ENCODE assay signal across 16 cellular contexts in the genomic region with DNA sequence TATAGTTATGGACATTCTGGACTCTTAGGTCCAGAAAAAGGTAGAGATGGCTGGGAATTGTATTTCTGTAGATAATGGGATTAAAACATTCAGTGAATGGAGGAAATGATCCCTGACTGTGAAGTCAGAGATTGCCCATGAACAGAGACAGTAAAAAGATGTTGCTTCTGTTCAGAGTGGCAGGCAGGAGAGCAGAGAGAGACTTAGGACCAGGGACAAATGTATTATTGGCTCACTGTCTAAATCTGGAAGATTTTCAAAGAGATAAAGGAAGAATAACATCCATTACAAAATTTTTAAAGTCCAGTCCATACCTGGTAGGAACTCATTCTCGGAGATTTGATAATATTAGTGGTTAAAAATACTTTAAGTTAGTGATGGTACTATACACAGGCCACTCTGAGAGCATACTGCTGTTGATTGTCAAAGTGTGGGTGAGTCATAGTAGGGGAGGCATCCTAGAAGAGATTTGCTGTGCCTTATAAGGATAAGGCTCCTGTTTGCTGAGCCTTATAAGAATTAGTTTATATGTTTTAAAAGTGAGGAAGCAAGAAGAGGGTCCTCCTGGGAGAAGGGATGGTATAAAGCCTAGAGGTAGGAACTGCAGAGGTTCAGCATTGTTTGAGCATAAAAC. TPM values are rescaled to one million over a fixed set of nuclear protein-coding genes. Genes with fewer than 3 reads are reported as not detected.
DNase-seq lines count a peak whose midpoint lies in the region; ATAC-seq and TF ChIP-seq lines count a peak whose summit lies in the region.
"Had no signal": no experiment of that assay in that cellular context is flagged by ENCODE, and none has a peak within 500 bp of the region (broad histone marks: within the 10 kb centered on the region; RNA-seq: fewer than 3 reads in every experiment).

No MANE protein-coding gene starts in this region.

- H3K4me3 ChIP-seq in hepatocyte = no peak overlapping the region
- H3K4me3 ChIP-seq in esophagus muscularis mucosa = no peak overlapping the region
- H3K4me3 ChIP-seq: GM23338, heart left ventricle, pancreas had no signal

- no peak overlapping the region for H3K27ac Mint-ChIP-seq in activated T-cell treated with anti-CD3 and anti-CD28 coated beads, Interleukin-2, amount 50 U/mL, for 72 hours
- no peak overlapping the region for H3K27ac Mint-ChIP-seq in activated T-cell treated with anti-CD3 and anti-CD28 coated beads, Interleukin-2, amount 50 U/mL, for 24 hours
- H3K27ac Mint-ChIP-seq in stimulated activated naive B cell treated with anti-CD40 and anti-IgM and Interleukin-4, amounts not matched to agents 10 μg/mL and 1 μg/mL and 100 μg/mL, for 72 hours = peak overlapping the region; percentile 93
- H3K27ac Mint-ChIP-seq: GM23338 had no signal

- H3K4me1 Mint-ChIP-seq in activated T-cell treated with anti-CD3 and anti-CD28 coated beads, Interleukin-2, amount 50 U/mL, for 72 hours (ENCODE audit: low read depth) = peaks cover 19% of the 10 kb centered on the region
- H3K4me1 Mint-ChIP-seq in activated T-cell treated with anti-CD3 and anti-CD28 coated beads, Interleukin-2, amount 50 U/mL, for 24 hours (ENCODE audit: low read depth) = peaks cover 11% of the 10 kb centered on the region
- H3K4me1 Mint-ChIP-seq in stimulated activated naive B cell treated with anti-CD40 and anti-IgM and Interleukin-4, amounts not matched to agents 10 μg/mL and 1 μg/mL and 100 μg/mL, for 72 hours = peaks cover 54 to 76% of the 10 kb centered on the region in 2 donors

- WGBS in hepatocyte (ENCODE audit: low lambda C conversion rate, missing lambda C conversion rate) = 40% methylated on average over 1 of the region's 1 CpG
- 60% methylated on average over 1 of the region's 1 CpG for WGBS in esophagus muscularis mucosa

- H4K20me1 ChIP-seq in hepatocyte (ENCODE audit: insufficient read depth, poor library complexity, severe bottlenecking) = no peaks in the 10 kb centered on the region

- H3K9me3 ChIP-seq in hepatocyte (ENCODE audit: low read depth) (no peaks in the 10 kb centered on the region), esophagus muscularis mucosa (no peaks in the 10 kb centered on the region)
- H3K9me3 ChIP-seq: heart left ventricle, pancreas had no signal

- no peak overlapping the region for H2AFZ ChIP-seq in hepatocyte
- H2AFZ ChIP-seq: GM23338 had no signal

- no peaks in the 10 kb centered on the region for H3K9me2 ChIP-seq in hepatocyte (replicated peaks; ENCODE audit: insufficient read depth)

- peaks cover 68% of the 10 kb centered on the region for H3K27me3 Mint-ChIP-seq in activated T-cell treated with anti-CD3 and anti-CD28 coated beads, Interleukin-2, amount 50 U/mL, for 72 hours (ENCODE audit: low read depth)
- peaks cover 65% of the 10 kb centered on the region for H3K27me3 Mint-ChIP-seq in activated T-cell treated with anti-CD3 and anti-CD28 coated beads, Interleukin-2, amount 50 U/mL, for 24 hours
- H3K27me3 Mint-ChIP-seq in stimulated activated naive B cell treated with anti-CD40 and anti-IgM and Interleukin-4, amounts not matched to agents 10 μg/mL and 1 μg/mL and 100 μg/mL, for 72 hours = peaks cover 0 to 5% of the 10 kb centered on the region in 2 donors

- no peak for TF ChIP-seq EP300 in esophagus muscularis mucosa (IDR thresholded peaks at IDR 0.05)

- peaks cover 60% of the 10 kb centered on the region for H3K79me2 ChIP-seq in hepatocyte

- TF ChIP-seq CTCF in hepatocyte (IDR thresholded peaks at IDR 0.05; ENCODE audit: poor library complexity) (no peak), esophagus muscularis mucosa (IDR thresholded peaks at IDR 0.05) (no peak)

- no peaks in the 10 kb centered on the region for H3K9me3 Mint-ChIP-seq in activated T-cell treated with anti-CD3 and anti-CD28 coated beads, Interleukin-2, amount 50 U/mL, for 72 hours
- no peaks in the 10 kb centered on the region for H3K9me3 Mint-ChIP-seq in activated T-cell treated with anti-CD3 and anti-CD28 coated beads, Interleukin-2, amount 50 U/mL, for 24 hours
- peaks cover 0 to 2% of the 10 kb centered on the region in 2 donors for H3K9me3 Mint-ChIP-seq in stimulated activated naive B cell treated with anti-CD40 and anti-IgM and Interleukin-4, amounts not matched to agents 10 μg/mL and 1 μg/mL and 100 μg/mL, for 72 hours
- H3K9me3 Mint-ChIP-seq: GM23338 had no signal

- no peak for DNase-seq in activated T-cell treated with anti-CD3 and anti-CD28 coated beads, Interleukin-2, amount 50 U/mL, for 72 hours
- no peak for DNase-seq in activated T-cell treated with anti-CD3 and anti-CD28 coated beads, Interleukin-2, amount 50 U/mL, for 24 hours
- DNase-seq in amniotic stem cell (lab: John Stamatoyannopoulos, UW) (peak; percentile 1), hepatocyte (ENCODE audit: low spot score) (peak; percentile 22), esophagus muscularis mucosa (ENCODE audit: extremely low spot score) (no peak), SW 1271 (lab: John Stamatoyannopoulos, UW) (no peak), NCI-H774 (lab: John Stamatoyannopoulos, UW) (no peak)
- DNase-seq in stimulated activated naive B cell treated with anti-CD40 and anti-IgM and Interleukin-4, amounts not matched to agents 10 μg/mL and 1 μg/mL and 100 μg/mL, for 72 hours = no peak
- DNase-seq: DMS53; heart left ventricle; left ventricle myocardium superior; NCI-H1048; pancreas; Right ventricle myocardium superior; stimulated activated CD4-positive, alpha-beta T cell treated with anti-CD3 and anti-CD28 coated beads, Interleukin-15, amount 100 ng/mL, for 24 hours had no signal

- no peak for TF ChIP-seq POLR2A in esophagus muscularis mucosa (IDR thresholded peaks at IDR 0.05; ENCODE audit: low read depth)

- peak; percentile 62 for ATAC-seq in activated T-cell treated with anti-CD3 and anti-CD28 coated beads, Interleukin-2, amount 50 U/mL, for 72 hours (replicated peaks in 1 of 2)
- ATAC-seq in stimulated activated naive B cell treated with anti-CD40 and anti-IgM and Interleukin-4, amounts not matched to agents 10 μg/mL and 1 μg/mL and 100 μg/mL, for 72 hours (replicated peaks) = no peak
- ATAC-seq: GM23338, left ventricle myocardium superior, pancreas had no signal

- no peaks in the 10 kb centered on the region for H3K36me3 ChIP-seq in hepatocyte (replicated peaks; ENCODE audit: insufficient read depth, low read depth)
- H3K36me3 ChIP-seq in esophagus muscularis mucosa = no peaks in the 10 kb centered on the region
- H3K36me3 ChIP-seq: heart left ventricle, pancreas had no signal

- peaks cover 11% of the 10 kb centered on the region for H3K4me1 ChIP-seq in hepatocyte (ENCODE audit: insufficient read depth)
- peaks cover 0 to 7% (median 0%) of the 10 kb centered on the region in 4 donors for H3K4me1 ChIP-seq in esophagus muscularis mucosa

- H3K27me3 ChIP-seq in hepatocyte (no peaks in the 10 kb centered on the region), esophagus muscularis mucosa (peaks cover 0 to 3% (median 0%) of the 10 kb centered on the region in 4 donors)
- H3K27me3 ChIP-seq: pancreas had no signal

- intact Hi-C loops in esophagus muscularis mucosa (cut with DNase I) = no loop called here

- peak overlapping the region; percentile 55 for H3K27ac ChIP-seq in hepatocyte
- no peak overlapping the region for H3K27ac ChIP-seq in esophagus muscularis mucosa (replicated peaks in 1 of 4)
- H3K27ac ChIP-seq: heart left ventricle, pancreas had no signal

- no peaks in the 10 kb centered on the region for H3K36me3 Mint-ChIP-seq in activated T-cell treated with anti-CD3 and anti-CD28 coated beads, Interleukin-2, amount 50 U/mL, for 72 hours (ENCODE audit: insufficient read depth in 2 of 2)
- H3K36me3 Mint-ChIP-seq in activated T-cell treated with anti-CD3 and anti-CD28 coated beads, Interleukin-2, amount 50 U/mL, for 24 hours (ENCODE audit: low read depth) = no peaks in the 10 kb centered on the region
- H3K36me3 Mint-ChIP-seq in stimulated activated naive B cell treated with anti-CD40 and anti-IgM and Interleukin-4, amounts not matched to agents 10 μg/mL and 1 μg/mL and 100 μg/mL, for 72 hours = peaks cover 18 to 26% of the 10 kb centered on the region in 2 donors

- H3K4me3 Mint-ChIP-seq in activated T-cell treated with anti-CD3 and anti-CD28 coated beads, Interleukin-2, amount 50 U/mL, for 72 hours = peak overlapping the region in 1 of 2 donors; percentile 41
- H3K4me3 Mint-ChIP-seq in activated T-cell treated with anti-CD3 and anti-CD28 coated beads, Interleukin-2, amount 50 U/mL, for 24 hours = no peak overlapping the region
- peak overlapping the region; percentile 12 to 73 for H3K4me3 Mint-ChIP-seq in stimulated activated naive B cell treated with anti-CD40 and anti-IgM and Interleukin-4, amounts not matched to agents 10 μg/mL and 1 μg/mL and 100 μg/mL, for 72 hours
- H3K4me3 Mint-ChIP-seq: GM23338 had no signal

- H3K4me2 ChIP-seq in hepatocyte = no peak overlapping the region
- H3K4me2 ChIP-seq: GM23338 had no signal

RNA-seq across cellular contexts. Expression of a gene that starts 53.0 kb away (rescaled TPM):
- total RNA-seq in activated T-cell treated with anti-CD3 and anti-CD28 coated beads, Interleukin-2, amount 50 U/mL, for 72 hours = 1 to 10 TPM; 2.4 to 3.8 TPM
- 17.3 and 18.6 TPM in 2 replicates for total RNA-seq in hepatocyte
- polyA plus RNA-seq in hepatocyte = 5.9 and 6.4 TPM in 2 replicates
- 1 to 10 TPM; 7.8 to 9.6 (median 8.5) TPM for total RNA-seq in esophagus muscularis mucosa

Comparison
In these comparisons a context has a peak if more than half of its experiments do, and no peak if none do; other contexts are left out.
1. ATAC-seq: peak in activated T-cell treated with anti-CD3 and anti-CD28 coated beads, Interleukin-2, amount 50 U/mL, for 72 hours (2 of 2); none in stimulated activated naive B cell treated with anti-CD40 and anti-IgM and Interleukin-4, amounts not matched to agents 10 μg/mL and 1 μg/mL and 100 μg/mL, for 72 hours (0 of 2).
2. DNase-seq: peak in amniotic stem cell (single experiment) and hepatocyte (single experiment); none in activated T-cell treated with anti-CD3 and anti-CD28 coated beads, Interleukin-2, amount 50 U/mL, for 72 hours (0 of 2), activated T-cell treated with anti-CD3 and anti-CD28 coated beads, Interleukin-2, amount 50 U/mL, for 24 hours (single experiment), stimulated activated naive B cell treated with anti-CD40 and anti-IgM and Interleukin-4, amounts not matched to agents 10 μg/mL and 1 μg/mL and 100 μg/mL, for 72 hours (single experiment), esophagus muscularis mucosa (single experiment), SW 1271 (0 of 2) and NCI-H774 (single experiment).